ENCODE assay signal across 8 cellular contexts in genomic region chr9:125200216-125201047, GRCh38. TPM values are rescaled to one million over a fixed set of nuclear protein-coding genes. Genes with fewer than 3 reads are reported as not detected.
DNase-seq lines count a peak whose midpoint lies in the region; ATAC-seq, FAIRE-seq and TF ChIP-seq lines count a peak whose summit lies in the region.

Gene RABEPK, plus strand, starts transcription at chr9:125200542. Its CDS starts 2,472 bp downstream, at chr9:125203014.

- peaks cover 2% of the 10 kb centered on the region for H3K27me3 Mint-ChIP-seq in progenitor cell of endocrine pancreas

- peak; percentile 6 for TF ChIP-seq CTCF in progenitor cell of endocrine pancreas (IDR thresholded peaks at IDR 0.05; ENCODE audit: unreplicated experiment)

- DNase-seq in GM12891 (ENCODE audit: insufficient read length, low spot score), result peak; percentile 91
- peak; percentile 89 for DNase-seq in NCI-H1436 (lab: John Stamatoyannopoulos, UW)
- DNase-seq in T-helper 1 cell, result peak; percentile 80 to 92 (median 84)
- DNase-seq in amniotic epithelial cell (ENCODE audit: low read depth), result peak; percentile 96
- DNase-seq in left cardiac atrium, result peak; percentile 94
- DNase-seq in progenitor cell of endocrine pancreas (ENCODE audit: low spot score, unreplicated experiment), result peak; percentile 91
- peak; percentile 94 for DNase-seq in ureter (ENCODE audit: low spot score)

- H3K4me1 Mint-ChIP-seq in progenitor cell of endocrine pancreas (ENCODE audit: low read depth), result peaks cover 8% of the 10 kb centered on the region

- intact Hi-C loops in left cardiac atrium (cut with DNase I), result no loop called here

- H3K9me3 Mint-ChIP-seq in progenitor cell of endocrine pancreas (ENCODE audit: low read depth), result no peaks in the 10 kb centered on the region

- H3K27ac Mint-ChIP-seq in progenitor cell of endocrine pancreas, result peak within 1 kb of the TSS; percentile 93

- H3K4me3 Mint-ChIP-seq in progenitor cell of endocrine pancreas (ENCODE audit: low read depth), result peak within 1 kb of the TSS; percentile 91

- TF ChIP-seq POLR2A in GM12891 (IDR thresholded peaks at IDR 0.05; ENCODE audit: low read depth, low read length), result peak; percentile 84

- ATAC-seq in HG02798 (IDR thresholded peaks at IDR 0.05; ENCODE audit: poor library complexity, unreplicated experiment) (peak; percentile 99), left cardiac atrium (peak; percentile 100)

- FAIRE-seq in GM12891 (lab: Jason Lieb, UNC), result peak; percentile 41

- H3K36me3 Mint-ChIP-seq in progenitor cell of endocrine pancreas (ENCODE audit: insufficient read depth), result peaks cover 1% of the 10 kb centered on the region

TF ChIP-seq in GM12891, 5 proteins besides CTCF, POLR2A, EP300 and RAD21:
- TF ChIP-seq POLR2AphosphoS5 (IDR thresholded peaks at IDR 0.05; ENCODE audit: low read depth, low read length) (peak; percentile 87), PAX5 (IDR thresholded peaks at IDR 0.05; ENCODE audit: insufficient read depth, low read length, severe bottlenecking) (no peak), SPI1 (IDR thresholded peaks at IDR 0.05; ENCODE audit: low read depth, low read length) (peak; percentile 38; the same call in 1 of the 2 replicates), TAF1 (IDR thresholded peaks at IDR 0.05; ENCODE audit: low read depth, low read length) (peak; percentile 72), POU2F2 (IDR thresholded peaks at IDR 0.05; ENCODE audit: low read depth, low read length) (peak; percentile 58)

RNA-seq across cellular contexts. Expression of gene RABEPK, which starts in this region (rescaled TPM):
- 29.1 TPM for polyA plus RNA-seq in GM12891 (2012; ENCODE audit: low read depth, missing spikeins)
- total RNA-seq in left cardiac atrium, result 10 to 100 TPM in 1 of 2 donors, 1 to 10 TPM in 1; 8.3 to 10.0 TPM
- total RNA-seq in progenitor cell of endocrine pancreas, result 13.1 and 15.0 TPM in 2 replicates
- 20.3 TPM for total RNA-seq in ureter

Comparison
In these comparisons a context has a peak if more than half of its experiments do, and no peak if none do; other contexts are left out.
1. Peak in every context shown above with its lines: DNase-seq and ATAC-seq.